In the genomic region with DNA sequence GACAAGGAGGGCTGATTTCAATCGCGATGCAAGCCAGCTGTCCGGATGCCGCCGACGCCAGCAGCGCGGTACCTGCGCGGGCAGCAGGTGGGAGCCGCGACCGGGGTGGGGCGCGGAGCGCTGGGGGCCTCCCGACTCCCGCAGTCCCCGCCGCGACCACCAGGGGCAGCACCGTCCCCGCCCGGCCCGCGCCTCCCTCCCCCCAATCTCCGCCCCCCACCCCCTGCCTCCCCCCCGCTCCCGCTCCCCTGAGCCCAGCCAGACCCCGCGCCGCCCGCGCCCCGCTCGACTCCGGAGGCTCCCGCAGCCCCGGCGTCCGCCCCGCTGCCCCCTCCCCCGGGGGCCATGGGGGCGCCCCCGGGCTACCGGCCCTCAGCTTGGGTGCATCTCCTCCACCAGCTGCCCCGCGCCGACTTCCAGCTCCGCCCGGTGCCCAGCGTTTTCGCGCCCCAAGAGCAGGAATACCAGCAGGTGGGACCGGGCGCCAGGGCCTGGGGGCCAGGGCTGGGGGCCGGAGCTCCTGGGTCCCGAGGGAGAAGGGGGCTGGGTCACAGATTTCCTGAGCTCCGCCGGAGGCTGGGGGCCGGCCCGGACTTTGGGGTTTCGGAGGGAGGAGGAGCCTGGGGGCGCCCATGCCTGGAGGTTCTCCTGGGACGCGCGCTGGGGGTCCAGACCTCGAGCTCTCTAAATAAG, we compare ENCODE assay signal across 9 cellular contexts. TPM values are rescaled to one million over a fixed set of nuclear protein-coding genes. Genes with fewer than 3 reads are reported as not detected.
DNase-seq lines count a peak whose midpoint lies in the region; ATAC-seq and TF ChIP-seq lines count a peak whose summit lies in the region.
"Had no signal": no experiment of that assay in that cellular context is flagged by ENCODE, and none has a peak within 500 bp of the region (broad histone marks: within the 10 kb centered on the region; RNA-seq: fewer than 3 reads in every experiment).

Gene TTYH1 (plus strand): TSS at position 257 of the 693 bp plus-strand sequence. CDS start 89 bp downstream, at position 346.

- peak within 1 kb of the TSS; percentile 60 for H3K27ac Mint-ChIP-seq in activated CD8-positive, alpha-beta T cell treated with anti-CD3 and anti-CD28 coated beads, Interleukin-2, amount 10 ng/mL, durations not matched to agents 7 days and 5 days
- no peak within 1 kb of the TSS for H3K27ac Mint-ChIP-seq in glutamatergic neuron (ENCODE audit: unreplicated experiment)

- peaks cover 3% of the 10 kb centered on the region for H3K36me3 Mint-ChIP-seq in activated CD8-positive, alpha-beta T cell treated with anti-CD3 and anti-CD28 coated beads, Interleukin-2, amount 10 ng/mL, durations not matched to agents 7 days and 5 days (ENCODE audit: low read depth)
- peaks cover 19% of the 10 kb centered on the region for H3K36me3 Mint-ChIP-seq in glutamatergic neuron (ENCODE audit: unreplicated experiment)

- peaks cover 36% of the 10 kb centered on the region for H3K27me3 Mint-ChIP-seq in activated CD8-positive, alpha-beta T cell treated with anti-CD3 and anti-CD28 coated beads, Interleukin-2, amount 10 ng/mL, durations not matched to agents 7 days and 5 days (ENCODE audit: low read depth)
- peaks cover 12% of the 10 kb centered on the region for H3K27me3 Mint-ChIP-seq in glutamatergic neuron (ENCODE audit: unreplicated experiment)

- TF ChIP-seq CTCF in GM12872 (IDR thresholded peaks at IDR 0.05; ENCODE audit: insufficient read depth, low read depth, low read length) (peak; percentile 30; the same call in 1 of the 3 replicates), glutamatergic neuron (IDR thresholded peaks at IDR 0.05; ENCODE audit: partially characterized antibody, unreplicated experiment) (peak; percentile 97)

- no peaks in the 10 kb centered on the region for H3K9me3 Mint-ChIP-seq in activated CD8-positive, alpha-beta T cell treated with anti-CD3 and anti-CD28 coated beads, Interleukin-2, amount 10 ng/mL, durations not matched to agents 7 days and 5 days (ENCODE audit: insufficient read depth)
- peaks cover 17% of the 10 kb centered on the region for H3K9me3 Mint-ChIP-seq in glutamatergic neuron (ENCODE audit: unreplicated experiment)

- H3K4me3 Mint-ChIP-seq in activated CD8-positive, alpha-beta T cell treated with anti-CD3 and anti-CD28 coated beads, Interleukin-2, amount 10 ng/mL, durations not matched to agents 7 days and 5 days: no peak within 1 kb of the TSS
- peak within 1 kb of the TSS; percentile 68 for H3K4me3 Mint-ChIP-seq in glutamatergic neuron (ENCODE audit: unreplicated experiment)

- DNase-seq in activated CD8-positive, alpha-beta T cell treated with anti-CD3 and anti-CD28 coated beads, Interleukin-2, amount 10 ng/mL, durations not matched to agents 7 days and 5 days: peak; percentile 56
- DNase-seq in glutamatergic neuron: peak; percentile 77
- DNase-seq in stimulated activated CD4-positive, alpha-beta T cell treated with anti-CD3 and anti-CD28 coated beads, Interleukin-12 subunit alpha, Interleukin-12 subunit beta, amount 100 ng/mL, for 48 hours (ENCODE audit: low read depth in 2 of 3, low spot score in 1 of 3): peak in 2 of 3 donors; percentile 30 to 50
- DNase-seq in NCI-H2081 treated with DMSO at 0.1 percent for 48 hours (lab: John Stamatoyannopoulos, UW): no peak
- no peak for DNase-seq in NCI-H1436 (lab: John Stamatoyannopoulos, UW)
- DNase-seq: NCI-H1417 had no signal

- CTCF ChIA-PET in activated CD8-positive, alpha-beta T cell treated with anti-CD3 and anti-CD28 coated beads, Interleukin-2, amount 10 ng/mL, durations not matched to agents 7 days and 5 days (lab: Charles Lee): interaction anchor here (0.8 to 2.4 kb wide), 6 partner anchors 10 to 99 kb away, joined by 4 to 8 read pairs (median 4); partner anchors contain the start of gene LENG8

- POLR2A ChIA-PET in activated CD8-positive, alpha-beta T cell treated with anti-CD3 and anti-CD28 coated beads, Interleukin-2, amount 10 ng/mL, durations not matched to agents 7 days and 5 days (lab: Charles Lee): no interaction called here

- peak; percentile 35 for ATAC-seq in activated CD8-positive, alpha-beta T cell treated with anti-CD3 and anti-CD28 coated beads, Interleukin-2, amount 10 ng/mL, durations not matched to agents 7 days and 5 days
- no peak for ATAC-seq in HG03045 (IDR thresholded peaks at IDR 0.05; ENCODE audit: unreplicated experiment)
- no peak for ATAC-seq in HG02840 (IDR thresholded peaks at IDR 0.05; ENCODE audit: low FRiP score, unreplicated experiment)

- H3K4me1 Mint-ChIP-seq in activated CD8-positive, alpha-beta T cell treated with anti-CD3 and anti-CD28 coated beads, Interleukin-2, amount 10 ng/mL, durations not matched to agents 7 days and 5 days (ENCODE audit: low read depth): peaks cover 16% of the 10 kb centered on the region
- H3K4me1 Mint-ChIP-seq in glutamatergic neuron (ENCODE audit: low read depth, unreplicated experiment): peaks cover 18% of the 10 kb centered on the region

RNA-seq across cellular contexts. Expression of gene TTYH1, which starts in this region (rescaled TPM):
- total RNA-seq in activated CD8-positive, alpha-beta T cell treated with anti-CD3 and anti-CD28 coated beads, Interleukin-2, amount 10 ng/mL, durations not matched to agents 7 days and 5 days: 1 to 10 TPM in 1 of 2 experiments, under 1 TPM in 1; 0.99 to 1.3 TPM
- 2.9 TPM for total RNA-seq in glutamatergic neuron (ENCODE audit: unreplicated experiment)

Comparison
In these comparisons a context has a peak if more than half of its experiments do, and no peak if none do; other contexts are left out.
1. DNase-seq: peak in activated CD8-positive, alpha-beta T cell treated with anti-CD3 and anti-CD28 coated beads, Interleukin-2, amount 10 ng/mL, durations not matched to agents 7 days and 5 days (single experiment), glutamatergic neuron (single experiment) and stimulated activated CD4-positive, alpha-beta T cell treated with anti-CD3 and anti-CD28 coated beads, Interleukin-12 subunit alpha, Interleukin-12 subunit beta, amount 100 ng/mL, for 48 hours (2 of 3); none in NCI-H2081 treated with DMSO at 0.1 percent for 48 hours (single experiment) and NCI-H1436 (single experiment).